Comparison of ENCODE assay signal across 18 cellular contexts in genomic region chr3:96991812-96992211, GRCh38.
A peak's percentile ranks its signal among the peaks of the same experiment; 100 is the strongest.
DNase-seq lines count a peak whose midpoint lies in the region; ATAC-seq and TF ChIP-seq lines count a peak whose summit lies in the region.
"Had no signal": no experiment of that assay in that cellular context is flagged by ENCODE, and none has a peak within 500 bp of the region (broad histone marks: within the 10 kb centered on the region; RNA-seq: fewer than 3 reads in every experiment).

No MANE protein-coding gene starts in this region.

- H3K27ac ChIP-seq in ovary (peak overlapping the region in 1 of 2 donors; percentile 40), left lung (no peak overlapping the region)

- no peaks in the 10 kb centered on the region for H3K36me3 Mint-ChIP-seq in activated naive CD4-positive, alpha-beta T cell treated with anti-CD3 and anti-CD28 coated beads for 36 hours (ENCODE audit: low read depth)

- H3K9me3 ChIP-seq in ovary, result no peaks in the 10 kb centered on the region
- no peaks in the 10 kb centered on the region for H3K9me3 ChIP-seq in left lung
- H3K9me3 ChIP-seq: Caco-2 had no signal

- TF ChIP-seq EP300 in ovary (IDR thresholded peaks at IDR 0.05), result no peak

- TF ChIP-seq CTCF in ovary (IDR thresholded peaks at IDR 0.05) (no peak), left lung (IDR thresholded peaks at IDR 0.05) (no peak)

- peaks cover 1% of the 10 kb centered on the region for H3K9me3 Mint-ChIP-seq in activated naive CD4-positive, alpha-beta T cell treated with anti-CD3 and anti-CD28 coated beads for 36 hours

- H3K4me1 ChIP-seq in ovary (ENCODE audit: insufficient read depth) (peaks cover 1% of the 10 kb centered on the region), left lung (no peaks in the 10 kb centered on the region)

- CTCF ChIA-PET in activated naive CD4-positive, alpha-beta T cell treated with anti-CD3 and anti-CD28 coated beads for 36 hours (lab: Charles Lee), result interaction anchor here (0.6 kb wide), 1 partner anchor 766 kb away, joined by 3 read pairs; no protein-coding TSS in a partner anchor

- no peak for TF ChIP-seq POLR2A in ovary (IDR thresholded peaks at IDR 0.05)

- H3K4me1 Mint-ChIP-seq in activated naive CD4-positive, alpha-beta T cell treated with anti-CD3 and anti-CD28 coated beads for 36 hours (ENCODE audit: low read depth), result no peaks in the 10 kb centered on the region

- no peak overlapping the region for H3K4me3 ChIP-seq in ovary
- H3K4me3 ChIP-seq in left lung, result no peak overlapping the region
- H3K4me3 ChIP-seq: GM12878 had no signal

- ATAC-seq in GM18517 (IDR thresholded peaks at IDR 0.05; ENCODE audit: unreplicated experiment), result no peak
- no peak for ATAC-seq in left lung
- ATAC-seq in HG02798 (IDR thresholded peaks at IDR 0.05; ENCODE audit: poor library complexity, unreplicated experiment), result no peak
- ATAC-seq: GM12878 had no signal

- H3K27me3 ChIP-seq in ovary (no peaks in the 10 kb centered on the region), left lung (no peaks in the 10 kb centered on the region)

- DNase-seq in DMS 273 treated with DMSO at 0.1 percent for 48 hours (lab: John Stamatoyannopoulos, UW) (peak; percentile 20), NCI-H446 treated with DMSO at 0.1 percent for 48 hours (lab: John Stamatoyannopoulos, UW) (peak; percentile 82), fibroblast of the conjunctiva (ENCODE audit: low read depth) (peak; percentile 36), ovary (peak; percentile 14 to 45 (median 21)), left lung (no peak)
- no peak for DNase-seq in activated naive CD4-positive, alpha-beta T cell treated with anti-CD3 and anti-CD28 coated beads for 36 hours
- DNase-seq: CD4-positive, alpha-beta T cell; GOT3; KG1; MV-4-11; NCI-H1694 treated with DMSO at 0.1 percent for 48 hours; NCI-H2107; NCI-H226; Right ventricle myocardium superior had no signal

- H3K27me3 Mint-ChIP-seq in activated naive CD4-positive, alpha-beta T cell treated with anti-CD3 and anti-CD28 coated beads for 36 hours (ENCODE audit: low read depth), result no peaks in the 10 kb centered on the region
- H3K27me3 Mint-ChIP-seq: CD4-positive, alpha-beta T cell had no signal

- H3K4me3 Mint-ChIP-seq in activated naive CD4-positive, alpha-beta T cell treated with anti-CD3 and anti-CD28 coated beads for 36 hours, result no peak overlapping the region
- H3K4me3 Mint-ChIP-seq: CD4-positive, alpha-beta T cell had no signal

- H3K27ac Mint-ChIP-seq in activated naive CD4-positive, alpha-beta T cell treated with anti-CD3 and anti-CD28 coated beads for 36 hours, result no peak overlapping the region
- H3K27ac Mint-ChIP-seq: CD4-positive, alpha-beta T cell had no signal

- WGBS in ovary, 3 donors, result 5 to 22% (median 5%) methylated on average over 3 of the region's 3 CpGs

- intact Hi-C loops in ovary (cut with DNase I), result no loop called here
- intact Hi-C loops in left lung (cut with DNase I), result no loop called here
- intact Hi-C loops in activated naive CD4-positive, alpha-beta T cell treated with anti-CD3 and anti-CD28 coated beads for 36 hours (cut with micrococcal nuclease), result no loop called here

- H3K36me3 ChIP-seq in ovary (no peaks in the 10 kb centered on the region), left lung (no peaks in the 10 kb centered on the region)

Comparison
In these comparisons a context has a peak if more than half of its experiments do, and no peak if none do; other contexts are left out.
1. DNase-seq: peak in DMS 273 treated with DMSO at 0.1 percent for 48 hours (single experiment), NCI-H446 treated with DMSO at 0.1 percent for 48 hours (single experiment), fibroblast of the conjunctiva (single experiment) and ovary (5 of 5); none in left lung (0 of 2) and activated naive CD4-positive, alpha-beta T cell treated with anti-CD3 and anti-CD28 coated beads for 36 hours (single experiment).